In the genomic region with DNA sequence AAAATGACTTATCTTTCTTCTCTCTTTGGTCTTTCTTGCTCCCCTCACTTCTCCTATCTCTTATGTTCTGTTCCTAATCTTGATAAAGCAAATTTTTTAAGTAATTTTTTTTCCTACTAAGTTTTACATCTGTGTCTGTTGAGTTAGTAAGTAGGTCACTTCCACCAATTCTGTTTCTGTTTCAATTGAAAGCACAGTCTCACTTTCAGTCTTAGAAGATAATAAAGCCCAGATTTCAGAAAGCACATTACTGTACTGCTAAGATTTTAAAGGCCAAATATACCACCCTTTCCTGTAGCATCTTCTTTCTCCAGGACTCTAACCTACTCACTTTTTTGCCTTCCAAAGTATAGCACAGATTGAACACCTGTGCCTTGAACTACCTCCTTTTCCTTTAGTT, we compare ENCODE assay signal across 28 cellular contexts.
DNase-seq lines count a peak whose midpoint lies in the region; ATAC-seq and TF ChIP-seq lines count a peak whose summit lies in the region.
"Had no signal": no experiment of that assay in that cellular context is flagged by ENCODE, and none has a peak within 500 bp of the region (broad histone marks: within the 10 kb centered on the region; RNA-seq: fewer than 3 reads in every experiment).

No MANE protein-coding gene starts in this region.

- peak; percentile 57 for ATAC-seq in GM18499 (IDR thresholded peaks at IDR 0.05; ENCODE audit: insufficient read depth, unreplicated experiment)
- peak; percentile 89 for ATAC-seq in HG02571 (IDR thresholded peaks at IDR 0.05; ENCODE audit: unreplicated experiment)
- peak; percentile 76 for ATAC-seq in HG03097 (IDR thresholded peaks at IDR 0.05; ENCODE audit: low FRiP score, unreplicated experiment)
- peak; percentile 83 for ATAC-seq in HG03565 (IDR thresholded peaks at IDR 0.05; ENCODE audit: unreplicated experiment)
- ATAC-seq in HG03045 (IDR thresholded peaks at IDR 0.05; ENCODE audit: unreplicated experiment) = no peak
- ATAC-seq: activated CD8-positive, alpha-beta T cell treated with anti-CD3 and anti-CD28 coated beads for 36 hours; gastrocnemius medialis; left lung; naive thymus-derived CD4-positive, alpha-beta T cell; T-helper 17 cell had no signal

- no peak overlapping the region for H3K4me3 ChIP-seq in foreskin fibroblast (ENCODE audit: low read depth in 1 of 2, low read length in 2 of 2)
- H3K4me3 ChIP-seq: esophagus squamous epithelium, gastrocnemius medialis, left lung had no signal

- no peak for DNase-seq in cerebellar nuclear complex (lab: John Stamatoyannopoulos, UW)
- DNase-seq in foreskin fibroblast = no peak
- DNase-seq in NCI-H2171 treated with DMSO at 0.1 percent for 48 hours (lab: John Stamatoyannopoulos, UW) = no peak
- DNase-seq: activated CD4-positive, alpha-beta T cell treated with anti-CD3 and anti-CD28 coated beads for 1 hour; activated CD8-positive, alpha-beta T cell treated with anti-CD3 and anti-CD28 coated beads for 36 hours; activated effector memory CD4-positive, alpha-beta T cell treated with Interleukin-2 at 50 U/mL for 16 hours; activated naive CD8-positive, alpha-beta T cell treated with anti-CD3 and anti-CD28 coated beads for 36 hours; caudate nucleus; CD4-positive, alpha-beta T cell; DMS53; esophagus squamous epithelium; gastrocnemius medialis; hypothalamus; KBM-7; left lung; naive thymus-derived CD4-positive, alpha-beta T cell; NCI-H146; NCI-H2171; NCI-H526; nucleus accumbens; RPMI8226; T-helper 17 cell; trophoblast cell had no signal

- no peak for TF ChIP-seq CTCF in foreskin fibroblast (IDR thresholded peaks at IDR 0.05; ENCODE audit: low read depth, low read length)
